Comparison of ENCODE assay signal across 29 cellular contexts in the genomic region with DNA sequence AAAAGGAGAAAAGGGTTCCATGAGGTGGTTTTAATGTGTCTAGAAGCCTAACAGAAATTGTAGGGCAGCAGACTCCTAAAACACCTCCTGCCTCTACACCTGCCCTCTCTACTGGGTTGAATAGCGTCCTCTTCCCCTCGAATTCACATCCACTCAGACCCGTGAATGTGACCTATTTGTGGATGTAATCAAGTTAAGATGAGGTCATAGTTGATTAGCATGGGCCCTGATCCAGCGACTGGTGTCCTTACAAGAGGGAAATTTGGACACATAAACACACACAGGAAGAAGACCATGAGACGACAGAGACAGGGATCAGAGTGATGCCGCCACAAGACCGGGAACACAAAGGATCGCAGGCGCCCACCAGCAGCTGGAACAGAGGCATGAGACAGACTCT. TPM values are rescaled to one million over a fixed set of nuclear protein-coding genes. Genes with fewer than 3 reads are reported as not detected.
"Had no signal": no experiment of that assay in that cellular context is flagged by ENCODE, and none has a peak within 500 bp of the region (broad histone marks: within the 10 kb centered on the region; RNA-seq: fewer than 3 reads in every experiment).

No MANE protein-coding gene starts in this region.

- H3K27me3 ChIP-seq: body of pancreas, foreskin keratinocyte, gastrocnemius medialis had no signal

- H3K4me3 ChIP-seq: body of pancreas, esophagus muscularis mucosa, gastrocnemius medialis, heart left ventricle had no signal

- DNase-seq: activated B cell treated with CpG ODN at 0.5 μM for 24 hours; activated CD4-positive, alpha-beta T cell treated with anti-CD3 and anti-CD28 coated beads for 48 hours; activated CD4-positive, alpha-beta T cell treated with anti-CD3 and anti-CD28 coated beads, Interleukin-2, amount 50 U/mL, for 1 hour; activated CD4-positive, alpha-beta T cell treated with anti-CD3 and anti-CD28 coated beads, Interleukin-2, amount 50 U/mL, for 48 hours; activated CD8-positive, alpha-beta memory T cell treated with anti-CD3 and anti-CD28 coated beads for 24 hours; activated CD8-positive, alpha-beta T cell treated with anti-CD3 and anti-CD28 coated beads for 36 hours; activated effector memory CD4-positive, alpha-beta T cell treated with Interleukin-2 at 50 U/mL for 16 hours; activated gamma-delta T cell treated with Interleukin-2 at 50 U/mL for 16 hours; activated naive CD4-positive, alpha-beta T cell treated with anti-CD3 and anti-CD28 coated beads, Interleukin-2, amount 50 U/mL, for 16 hours; activated naive CD4-positive, alpha-beta T cell treated with Interleukin-2 at 50 U/mL for 16 hours; activated T-cell treated with anti-CD3 and anti-CD28 coated beads, Interleukin-2, amount 50 U/mL, for 4 hours; amygdala; aorta; body of pancreas; caudate nucleus; cortex of kidney; dermis blood vessel endothelial cell; effector CD4-positive, alpha-beta T cell; effector memory CD8-positive, alpha-beta T cell; erythroblast; foreskin keratinocyte; gastrocnemius medialis; glutamatergic neuron; heart left ventricle; T-helper 17 cell; T1000; WERI-Rb-1 had no signal

- H3K27ac ChIP-seq: body of pancreas, esophagus muscularis mucosa, foreskin keratinocyte, gastrocnemius medialis, heart left ventricle, WERI-Rb-1 had no signal

- FAIRE-seq: colon had no signal

- H3K36me3 ChIP-seq: esophagus muscularis mucosa, gastrocnemius medialis, heart left ventricle had no signal

- H3K4me1 ChIP-seq: body of pancreas, esophagus muscularis mucosa, foreskin keratinocyte, gastrocnemius medialis, heart left ventricle had no signal

- H3K9me3 ChIP-seq: body of pancreas, gastrocnemius medialis, heart left ventricle had no signal

RNA-seq across cellular contexts. Expression of gene CD300LF, which starts 13.5 kb away (rescaled TPM):
- polyA plus RNA-seq: foreskin keratinocyte had no signal

RNA-seq across cellular contexts. Expression of gene RAB37, which starts 37.8 kb away (rescaled TPM):
- polyA plus RNA-seq: foreskin keratinocyte had no signal
